ENCODE assay signal across 15 cellular contexts in genomic region chr7:69799048-69799697, GRCh38.
"Had no signal": no experiment of that assay in that cellular context is flagged by ENCODE, and none has a peak within 500 bp of the region (broad histone marks: within the 10 kb centered on the region; RNA-seq: fewer than 3 reads in every experiment).

No MANE protein-coding gene starts in this region.

- H3K36me3 ChIP-seq: brain microvascular endothelial cell, esophagus squamous epithelium, right lobe of liver, upper lobe of right lung had no signal

- H3K9me3 ChIP-seq: esophagus squamous epithelium, psoas muscle, right lobe of liver, testis, upper lobe of right lung had no signal

- H3K4me3 ChIP-seq: esophagus squamous epithelium, psoas muscle, right lobe of liver, testis, upper lobe of right lung had no signal

- FAIRE-seq: endothelial cell of umbilical vein had no signal

- H3K27me3 ChIP-seq: brain microvascular endothelial cell, right lobe of liver, testis, upper lobe of right lung had no signal

- DNase-seq: activated CD4-positive, CD25-positive, alpha-beta regulatory T cell treated with anti-CD3 and anti-CD28 coated beads, Interleukin-2, amount 50 U/mL, for 72 hours; activated naive CD4-positive, alpha-beta T cell treated with Interleukin-2 at 50 U/mL for 16 hours; anterior cingulate cortex; brain microvascular endothelial cell; cortex of kidney; effector CD4-positive, alpha-beta T cell; esophagus squamous epithelium; kidney glomerular epithelial cell; psoas muscle; right lobe of liver; stimulated activated naive CD8-positive, alpha-beta T cell treated with anti-CD3 and anti-CD28 coated beads, Interleukin-15, amount 100 ng/mL, for 72 hours; T-helper 9 cell; testis; upper lobe of right lung had no signal

- ATAC-seq: psoas muscle; stimulated activated naive CD8-positive, alpha-beta T cell treated with anti-CD3 and anti-CD28 coated beads, Interleukin-15, amount 100 ng/mL, for 72 hours; upper lobe of right lung had no signal

- H3K27ac ChIP-seq: brain microvascular endothelial cell, esophagus squamous epithelium, psoas muscle, right lobe of liver, testis, upper lobe of right lung had no signal
